In genomic region chr2:231701456-231702373, GRCh38 we compare ENCODE assay signal across 10 cellular contexts. TPM values are rescaled to one million over a fixed set of nuclear protein-coding genes. Genes with fewer than 3 reads are reported as not detected.
DNase-seq lines count a peak whose midpoint lies in the region; ATAC-seq and TF ChIP-seq lines count a peak whose summit lies in the region.
"Had no signal": no experiment of that assay in that cellular context is flagged by ENCODE, and none has a peak within 500 bp of the region (broad histone marks: within the 10 kb centered on the region; RNA-seq: fewer than 3 reads in every experiment).

No MANE protein-coding gene starts in this region.

- H3K27me3 Mint-ChIP-seq in glutamatergic neuron (ENCODE audit: unreplicated experiment) = peaks cover 7% of the 10 kb centered on the region
- H3K27me3 Mint-ChIP-seq in activated CD4-positive, alpha-beta T cell treated with anti-CD3 and anti-CD28 coated beads, Interleukin-2, amount 10 ng/mL, durations not matched to agents 7 days and 5 days = peaks cover 2% of the 10 kb centered on the region

- H3K36me3 ChIP-seq in BLaER1 (no peaks in the 10 kb centered on the region), breast epithelium (no peaks in the 10 kb centered on the region), liver (ENCODE audit: control insufficient read depth in 4 of 4, insufficient read depth in 3 of 4, low read depth in 1 of 4, low read length in 3 of 4) (no peaks in the 10 kb centered on the region)
- H3K36me3 ChIP-seq: BE2C had no signal

- H3K4me3 ChIP-seq in BLaER1 (no peak overlapping the region), breast epithelium (peak overlapping the region in 2 of 3 donors; percentile 10 to 42), liver (ENCODE audit: low read depth in 1 of 3, low read length in 3 of 3) (no peak overlapping the region)
- H3K4me3 ChIP-seq: mucosa of descending colon had no signal

- WGBS in liver = 46% methylated on average over 22 of the region's 22 CpGs

- no peak for TF ChIP-seq POLR2A in breast epithelium (IDR thresholded peaks at IDR 0.05)

- intact Hi-C loops in breast epithelium (cut with DNase I; ENCODE audit: low total_unique reads) = no loop called here

- no peak for ATAC-seq in GM19328 (IDR thresholded peaks at IDR 0.05; ENCODE audit: unreplicated experiment)
- ATAC-seq: mucosa of descending colon had no signal

- H4K20me1 ChIP-seq in BLaER1 = no peaks in the 10 kb centered on the region

- CTCF ChIA-PET in activated CD4-positive, alpha-beta T cell treated with anti-CD3 and anti-CD28 coated beads, Interleukin-2, amount 10 ng/mL, durations not matched to agents 7 days and 5 days (lab: Charles Lee) = interaction anchor here (2.0 to 6.8 kb wide), 5 partner anchors 8 to 27 kb away, joined by 5 to 44 read pairs (median 6); no protein-coding TSS in a partner anchor

- no peaks in the 10 kb centered on the region for H3K36me3 Mint-ChIP-seq in glutamatergic neuron (ENCODE audit: unreplicated experiment)
- H3K36me3 Mint-ChIP-seq in activated CD4-positive, alpha-beta T cell treated with anti-CD3 and anti-CD28 coated beads, Interleukin-2, amount 10 ng/mL, durations not matched to agents 7 days and 5 days (ENCODE audit: low read depth) = peaks cover 8% of the 10 kb centered on the region

- TF ChIP-seq CTCF in breast epithelium (IDR thresholded peaks at IDR 0.05) (no peak), liver (IDR thresholded peaks at IDR 0.05; ENCODE audit: low read depth, low read length, missing input control) (no peak), glutamatergic neuron (IDR thresholded peaks at IDR 0.05; ENCODE audit: partially characterized antibody, unreplicated experiment) (no peak)

- H3K9me3 Mint-ChIP-seq in glutamatergic neuron (ENCODE audit: unreplicated experiment) = peaks cover 8% of the 10 kb centered on the region
- H3K9me3 Mint-ChIP-seq in activated CD4-positive, alpha-beta T cell treated with anti-CD3 and anti-CD28 coated beads, Interleukin-2, amount 10 ng/mL, durations not matched to agents 7 days and 5 days = no peaks in the 10 kb centered on the region

- no peak overlapping the region for H3K27ac Mint-ChIP-seq in glutamatergic neuron (ENCODE audit: unreplicated experiment)
- H3K27ac Mint-ChIP-seq in activated CD4-positive, alpha-beta T cell treated with anti-CD3 and anti-CD28 coated beads, Interleukin-2, amount 10 ng/mL, durations not matched to agents 7 days and 5 days = no peak overlapping the region

- H3K9me3 ChIP-seq in BLaER1 (no peaks in the 10 kb centered on the region), breast epithelium (no peaks in the 10 kb centered on the region), liver (ENCODE audit: control insufficient read depth in 4 of 4, low read length in 3 of 4) (no peaks in the 10 kb centered on the region)
- H3K9me3 ChIP-seq: BE2C, mucosa of descending colon had no signal

- no peak overlapping the region for H3K4me2 ChIP-seq in BLaER1

- DNase-seq in NCI-H2029 (lab: John Stamatoyannopoulos, UW) = peak; percentile 69
- peak in 1 of 2 donors; percentile 92 for DNase-seq in breast epithelium (ENCODE audit: low spot score in 2 of 2)
- DNase-seq in foreskin melanocyte = no peak
- DNase-seq in glutamatergic neuron = no peak
- no peak for DNase-seq in activated CD4-positive, alpha-beta T cell treated with anti-CD3 and anti-CD28 coated beads, Interleukin-2, amount 10 ng/mL, durations not matched to agents 7 days and 5 days
- DNase-seq: BE2C, mucosa of descending colon had no signal

- H3K27me3 ChIP-seq in BLaER1 (no peaks in the 10 kb centered on the region), breast epithelium (no peaks in the 10 kb centered on the region), liver (ENCODE audit: control insufficient read depth in 4 of 4, insufficient read depth in 4 of 4, low read length in 3 of 4) (no peaks in the 10 kb centered on the region)
- H3K27me3 ChIP-seq: BE2C had no signal

- no peak for TF ChIP-seq RAD21 in liver (IDR thresholded peaks at IDR 0.05)

- no peaks in the 10 kb centered on the region for H3K4me1 Mint-ChIP-seq in glutamatergic neuron (ENCODE audit: low read depth, unreplicated experiment)
- H3K4me1 Mint-ChIP-seq in activated CD4-positive, alpha-beta T cell treated with anti-CD3 and anti-CD28 coated beads, Interleukin-2, amount 10 ng/mL, durations not matched to agents 7 days and 5 days = peaks cover 17% of the 10 kb centered on the region

- POLR2A ChIA-PET in activated CD4-positive, alpha-beta T cell treated with anti-CD3 and anti-CD28 coated beads, Interleukin-2, amount 10 ng/mL, durations not matched to agents 7 days and 5 days (lab: Charles Lee) = no interaction called here

- no peak overlapping the region for H3K4me3 Mint-ChIP-seq in glutamatergic neuron (ENCODE audit: unreplicated experiment)
- H3K4me3 Mint-ChIP-seq in activated CD4-positive, alpha-beta T cell treated with anti-CD3 and anti-CD28 coated beads, Interleukin-2, amount 10 ng/mL, durations not matched to agents 7 days and 5 days = no peak overlapping the region

- H3K27ac ChIP-seq in BLaER1 (peak overlapping the region; percentile 35; the same call in 1 of the 2 replicates), breast epithelium (peak overlapping the region; percentile 78 to 83), liver (ENCODE audit: low read depth in 1 of 2, low read length in 2 of 2) (peak overlapping the region; percentile 52 to 58)

- H3K4me1 ChIP-seq in BLaER1 = peaks cover 32% of the 10 kb centered on the region
- H3K4me1 ChIP-seq in breast epithelium = peaks cover 0 to 13% of the 10 kb centered on the region in 2 donors
- peaks cover 6 to 30% (median 14%) of the 10 kb centered on the region in 4 donors for H3K4me1 ChIP-seq in liver (ENCODE audit: control insufficient read depth in 4 of 4, insufficient read depth in 4 of 4, low read length in 3 of 4)
- H3K4me1 ChIP-seq: BE2C had no signal

- H3K9ac ChIP-seq in BLaER1 (peak overlapping the region; percentile 34; the same call in 1 of the 2 replicates), liver (ENCODE audit: low read depth in 1 of 2, low read length in 2 of 2) (peak overlapping the region in 1 of 2 donors; percentile 70)

TF ChIP-seq in liver, 16 proteins besides CTCF, POLR2A, EP300 and RAD21:
- TF ChIP-seq RXRA (IDR thresholded peaks at IDR 0.05) = peak in 1 of 2 donors; percentile 9
- peak in 1 of 2 donors; percentile 17 for TF ChIP-seq HNF4A (conservative IDR thresholded peaks at IDR 0.05)
- no peak for TF ChIP-seq NR2F2 (IDR thresholded peaks at IDR 0.05)

RNA-seq across cellular contexts. Expression of gene PTMA, which starts 6.6 kb away (rescaled TPM):
- 1,000 to 10,000 TPM in 1 of 3 donors, 100 to 1,000 TPM in 2; 678 to 1,077 (median 956) TPM for total RNA-seq in breast epithelium
- total RNA-seq in liver = 100 to 1,000 TPM; 201 to 422 TPM
- polyA plus RNA-seq in liver = 100 to 1,000 TPM; 310 to 523 TPM
- total RNA-seq in glutamatergic neuron (ENCODE audit: unreplicated experiment) = 948 TPM
- 1,000 to 10,000 TPM; 1,700 to 2,208 TPM for total RNA-seq in activated CD4-positive, alpha-beta T cell treated with anti-CD3 and anti-CD28 coated beads, Interleukin-2, amount 10 ng/mL, durations not matched to agents 7 days and 5 days

Comparison
In these comparisons a context has a peak if more than half of its experiments do, and no peak if none do; other contexts are left out.
1. H3K4me3 ChIP-seq: peak in breast epithelium (2 of 3); none in BLaER1 (single experiment) and liver (0 of 3).
2. Peak in every context shown above with its lines, with median percentiles within 50 percentile points of each other: H3K27ac ChIP-seq.